In genomic region chr17:27466748-27467375, GRCh38 we compare ENCODE assay signal across 9 cellular contexts. TPM values are rescaled to one million over a fixed set of nuclear protein-coding genes. Genes with fewer than 3 reads are reported as not detected.
DNase-seq lines count a peak whose midpoint lies in the region; ATAC-seq lines count a peak whose summit lies in the region.
"Had no signal": no experiment of that assay in that cellular context is flagged by ENCODE, and none has a peak within 500 bp of the region (broad histone marks: within the 10 kb centered on the region; RNA-seq: fewer than 3 reads in every experiment).

No MANE protein-coding gene starts in this region.

- H3K9me3 Mint-ChIP-seq in activated T-helper 1 cell treated with anti-CD3 and anti-CD28 coated beads, Interleukin-12 subunit alpha, Interleukin-12 subunit beta, Interleukin-2, Interleukin-4 antibody, amounts not matched to agents 30 ng/mL and 10 ng/mL and 1 ng/mL, durations not matched to agents 14 hours and 24 hours and 36 hours, result no peaks in the 10 kb centered on the region

- no peaks in the 10 kb centered on the region for H3K27me3 Mint-ChIP-seq in activated T-helper 1 cell treated with anti-CD3 and anti-CD28 coated beads, Interleukin-12 subunit alpha, Interleukin-12 subunit beta, Interleukin-2, Interleukin-4 antibody, amounts not matched to agents 30 ng/mL and 10 ng/mL and 1 ng/mL, durations not matched to agents 14 hours and 24 hours and 36 hours (ENCODE audit: insufficient read depth)

- H3K4me2 ChIP-seq in BLaER1 treated with 17β-estradiol and CSF1 and Interleukin-3, amounts not matched to agents 10 nM and 100 nM, result peak overlapping the region; percentile 48 to 80 (median 71)
- no peak overlapping the region for H3K4me2 ChIP-seq in Karpas-422 (ENCODE audit: low read depth, low read length, poor library complexity, severe bottlenecking)

- ATAC-seq in GM19463 (IDR thresholded peaks at IDR 0.05; ENCODE audit: unreplicated experiment), result peak; percentile 75
- ATAC-seq in HG03558 (IDR thresholded peaks at IDR 0.05; ENCODE audit: extremely low read depth, unreplicated experiment), result peak; percentile 43

- H3K27me3 ChIP-seq in BLaER1 treated with 17β-estradiol and CSF1 and Interleukin-3, amounts not matched to agents 10 nM and 100 nM, result no peaks in the 10 kb centered on the region
- no peaks in the 10 kb centered on the region for H3K27me3 ChIP-seq in Karpas-422 (ENCODE audit: low read length)

- peak overlapping the region; percentile 79 for H3K4me3 Mint-ChIP-seq in activated T-helper 1 cell treated with anti-CD3 and anti-CD28 coated beads, Interleukin-12 subunit alpha, Interleukin-12 subunit beta, Interleukin-2, Interleukin-4 antibody, amounts not matched to agents 30 ng/mL and 10 ng/mL and 1 ng/mL, durations not matched to agents 14 hours and 24 hours and 36 hours

- H3K9ac ChIP-seq in BLaER1 treated with 17β-estradiol and CSF1 and Interleukin-3, amounts not matched to agents 10 nM and 100 nM, result peak overlapping the region in 3 of 11 experiments; percentile 6 to 34 (median 8); a peak in 6 of 22 replicates
- no peak overlapping the region for H3K9ac ChIP-seq in Karpas-422 (ENCODE audit: low read length)
- H3K9ac ChIP-seq: parathyroid adenoma had no signal

- no peaks in the 10 kb centered on the region for H3K9me3 ChIP-seq in BLaER1 treated with 17β-estradiol and CSF1 and Interleukin-3, amounts not matched to agents 10 nM and 100 nM (replicated peaks in 1 of 11)
- H3K9me3 ChIP-seq in Karpas-422 (ENCODE audit: low read length), result no peaks in the 10 kb centered on the region

- peaks cover 30 to 41% (median 36%) of the 10 kb centered on the region in 10 experiments for H3K4me1 ChIP-seq in BLaER1 treated with 17β-estradiol and CSF1 and Interleukin-3, amounts not matched to agents 10 nM and 100 nM
- H3K4me1 ChIP-seq in Karpas-422 (ENCODE audit: low read length), result no peaks in the 10 kb centered on the region
- H3K4me1 ChIP-seq: parathyroid adenoma had no signal

- H3K79me2 ChIP-seq in Karpas-422 (ENCODE audit: low read length), result no peaks in the 10 kb centered on the region

- H3K36me3 ChIP-seq in BLaER1 treated with 17β-estradiol and CSF1 and Interleukin-3, amounts not matched to agents 10 nM and 100 nM, result no peaks in the 10 kb centered on the region
- no peaks in the 10 kb centered on the region for H3K36me3 ChIP-seq in Karpas-422 (ENCODE audit: insufficient read depth, low read length)

- DNase-seq in activated T-helper 1 cell treated with anti-CD3 and anti-CD28 coated beads, Interleukin-12 subunit alpha, Interleukin-12 subunit beta, Interleukin-2, Interleukin-4 antibody, amounts not matched to agents 30 ng/mL and 10 ng/mL and 1 ng/mL, durations not matched to agents 14 hours and 24 hours and 36 hours (ENCODE audit: low spot score), result peak; percentile 74
- peak; percentile 66 for DNase-seq in stimulated activated CD4-positive, alpha-beta T cell treated with anti-CD3 and anti-CD28 coated beads, Interleukin-12 subunit alpha, Interleukin-12 subunit beta, amount 100 ng/mL, for 4 hours
- no peak for DNase-seq in Karpas-422
- DNase-seq in COLO668 (lab: John Stamatoyannopoulos, UW; ENCODE audit: unreplicated experiment), result no peak
- DNase-seq in OCI-M2 (lab: John Stamatoyannopoulos, UW; ENCODE audit: unreplicated experiment), result no peak

- H3K9me2 ChIP-seq in Karpas-422 (replicated peaks; ENCODE audit: insufficient read depth, low read length), result no peaks in the 10 kb centered on the region

- peak overlapping the region; percentile 97 for H3K27ac Mint-ChIP-seq in activated T-helper 1 cell treated with anti-CD3 and anti-CD28 coated beads, Interleukin-12 subunit alpha, Interleukin-12 subunit beta, Interleukin-2, Interleukin-4 antibody, amounts not matched to agents 30 ng/mL and 10 ng/mL and 1 ng/mL, durations not matched to agents 14 hours and 24 hours and 36 hours

- peaks cover 0 to 53% (median 10%) of the 10 kb centered on the region in 11 experiments; a peak in 13 of 22 replicates for H4K20me1 ChIP-seq in BLaER1 treated with 17β-estradiol and CSF1 and Interleukin-3, amounts not matched to agents 10 nM and 100 nM
- H4K20me1 ChIP-seq in Karpas-422 (ENCODE audit: insufficient read depth, low read depth, low read length), result no peaks in the 10 kb centered on the region

- H3K36me3 Mint-ChIP-seq in activated T-helper 1 cell treated with anti-CD3 and anti-CD28 coated beads, Interleukin-12 subunit alpha, Interleukin-12 subunit beta, Interleukin-2, Interleukin-4 antibody, amounts not matched to agents 30 ng/mL and 10 ng/mL and 1 ng/mL, durations not matched to agents 14 hours and 24 hours and 36 hours (ENCODE audit: low read depth), result peaks cover 18% of the 10 kb centered on the region

- peak overlapping the region in 1 of 10 experiments; percentile 25; a peak in 2 of 20 replicates for H3K4me3 ChIP-seq in BLaER1 treated with 17β-estradiol and CSF1 and Interleukin-3, amounts not matched to agents 10 nM and 100 nM
- H3K4me3 ChIP-seq in Karpas-422 (ENCODE audit: low read length), result no peak overlapping the region

- intact Hi-C loops in activated T-helper 1 cell treated with anti-CD3 and anti-CD28 coated beads, Interleukin-12 subunit alpha, Interleukin-12 subunit beta, Interleukin-2, Interleukin-4 antibody, amounts not matched to agents 30 ng/mL and 10 ng/mL and 1 ng/mL, durations not matched to agents 14 hours and 24 hours and 36 hours (cut with micrococcal nuclease), result loop anchor here (1.0 to 5.0 kb wide), 8 partner anchors 8 to 580 kb away; partner anchors contain the start of genes KSR1 and WSB1

- peaks cover 88% of the 10 kb centered on the region for H3K4me1 Mint-ChIP-seq in activated T-helper 1 cell treated with anti-CD3 and anti-CD28 coated beads, Interleukin-12 subunit alpha, Interleukin-12 subunit beta, Interleukin-2, Interleukin-4 antibody, amounts not matched to agents 30 ng/mL and 10 ng/mL and 1 ng/mL, durations not matched to agents 14 hours and 24 hours and 36 hours (ENCODE audit: low read depth)

- peak overlapping the region in 3 of 11 experiments; percentile 21 to 55 (median 35); a peak in 4 of 22 replicates for H3K27ac ChIP-seq in BLaER1 treated with 17β-estradiol and CSF1 and Interleukin-3, amounts not matched to agents 10 nM and 100 nM
- no peak overlapping the region for H3K27ac ChIP-seq in Karpas-422 (ENCODE audit: low read length)
- H3K27ac ChIP-seq: parathyroid adenoma had no signal

- H2AFZ ChIP-seq in Karpas-422 (ENCODE audit: low read length), result no peak overlapping the region
- H2AFZ ChIP-seq: parathyroid adenoma had no signal

RNA-seq across cellular contexts. Expression of gene KSR1, which starts 10.6 kb away (rescaled TPM):
- total RNA-seq in activated T-helper 1 cell treated with anti-CD3 and anti-CD28 coated beads, Interleukin-12 subunit alpha, Interleukin-12 subunit beta, Interleukin-2, Interleukin-4 antibody, amounts not matched to agents 30 ng/mL and 10 ng/mL and 1 ng/mL, durations not matched to agents 14 hours and 24 hours and 36 hours, result 119 and 122 TPM in 2 replicates
- total RNA-seq in Karpas-422 (2014; rRNA removed; shearing (Covaris generic); ENCODE audit: low replicate concordance), result 0.32 and 0.52 TPM in 2 replicates

Comparison
In these comparisons a context has a peak if more than half of its experiments do, and no peak if none do; other contexts are left out.
1. DNase-seq: peak in activated T-helper 1 cell treated with anti-CD3 and anti-CD28 coated beads, Interleukin-12 subunit alpha, Interleukin-12 subunit beta, Interleukin-2, Interleukin-4 antibody, amounts not matched to agents 30 ng/mL and 10 ng/mL and 1 ng/mL, durations not matched to agents 14 hours and 24 hours and 36 hours (single experiment) and stimulated activated CD4-positive, alpha-beta T cell treated with anti-CD3 and anti-CD28 coated beads, Interleukin-12 subunit alpha, Interleukin-12 subunit beta, amount 100 ng/mL, for 4 hours (single experiment); none in Karpas-422 (single experiment), COLO668 (single experiment) and OCI-M2 (single experiment).
2. RNA of gene KSR1, which starts 10.6 kb away (total RNA-seq): 119 to 122 TPM in activated T-helper 1 cell treated with anti-CD3 and anti-CD28 coated beads, Interleukin-12 subunit alpha, Interleukin-12 subunit beta, Interleukin-2, Interleukin-4 antibody, amounts not matched to agents 30 ng/mL and 10 ng/mL and 1 ng/mL, durations not matched to agents 14 hours and 24 hours and 36 hours; 0.32 to 0.52 TPM in Karpas-422; every median in the first group is over 10 times any median in the second.